9 cellular contexts compared by ENCODE assay signal in the genomic region with DNA sequence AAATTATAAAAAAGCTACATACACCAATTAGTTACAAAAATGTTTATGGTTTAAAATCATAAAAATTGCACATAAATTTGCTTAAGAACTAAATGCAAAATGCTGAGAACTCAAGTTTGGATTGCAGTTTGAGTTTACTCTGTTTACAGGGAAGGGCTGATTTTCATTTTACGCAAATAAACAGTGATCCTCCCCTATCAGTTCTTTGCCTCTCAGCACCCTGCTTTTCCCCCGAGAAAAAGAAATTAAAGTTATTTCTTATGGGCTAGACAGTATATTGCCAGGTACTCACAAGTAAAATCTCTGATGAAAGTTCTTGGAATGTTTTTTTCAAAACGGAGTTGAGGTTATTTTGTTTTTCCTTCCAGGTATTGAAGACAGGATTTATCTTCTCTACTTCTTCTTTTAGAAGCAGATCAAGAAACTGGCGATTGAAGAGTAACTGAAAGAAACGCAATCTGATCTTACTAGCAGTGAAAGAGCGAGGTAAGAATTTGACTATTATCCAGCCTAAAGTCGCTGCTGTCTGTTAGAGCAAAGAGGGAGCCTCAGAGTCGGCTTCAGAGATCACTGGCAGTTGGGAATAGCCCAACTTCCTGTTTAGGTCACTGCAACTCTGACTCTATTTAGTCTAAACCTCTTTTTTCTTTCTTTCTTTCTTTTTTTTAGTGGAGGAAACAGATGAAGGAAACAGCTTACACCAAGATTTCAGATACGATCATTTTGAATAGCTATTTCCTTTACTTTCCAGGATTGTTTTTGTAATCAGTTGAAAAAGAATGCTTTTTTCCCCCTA. TPM values are rescaled to one million over a fixed set of nuclear protein-coding genes. Genes with fewer than 3 reads are reported as not detected.
DNase-seq lines count a peak whose midpoint lies in the region; ATAC-seq and TF ChIP-seq lines count a peak whose summit lies in the region.
"Had no signal": no experiment of that assay in that cellular context is flagged by ENCODE, and none has a peak within 500 bp of the region (broad histone marks: within the 10 kb centered on the region; RNA-seq: fewer than 3 reads in every experiment).

Gene TFPI, minus strand, starts transcription at position 528 of the 796 bp plus-strand sequence. CDS start 50,667 bp downstream, outside the sequence.

- peaks cover 0 to 25% (median 6%) of the 10 kb centered on the region in 12 donors for H3K4me1 ChIP-seq in heart left ventricle

- peaks cover 13% of the 10 kb centered on the region for H3K4me1 Mint-ChIP-seq in activated T-helper 1 cell treated with anti-CD3 and anti-CD28 coated beads, Interleukin-12 subunit alpha, Interleukin-12 subunit beta, Interleukin-2, Interleukin-4 antibody, amounts not matched to agents 30 ng/mL and 10 ng/mL and 1 ng/mL, durations not matched to agents 14 hours and 24 hours and 36 hours (ENCODE audit: low read depth)

- peak within 1 kb of the TSS; percentile 13 to 64 (median 54) for H3K4me3 ChIP-seq in heart left ventricle

- H3K36me3 Mint-ChIP-seq in activated T-helper 1 cell treated with anti-CD3 and anti-CD28 coated beads, Interleukin-12 subunit alpha, Interleukin-12 subunit beta, Interleukin-2, Interleukin-4 antibody, amounts not matched to agents 30 ng/mL and 10 ng/mL and 1 ng/mL, durations not matched to agents 14 hours and 24 hours and 36 hours (ENCODE audit: low read depth), result no peaks in the 10 kb centered on the region

- peak within 1 kb of the TSS; percentile 58 for H3K4me3 Mint-ChIP-seq in activated T-helper 1 cell treated with anti-CD3 and anti-CD28 coated beads, Interleukin-12 subunit alpha, Interleukin-12 subunit beta, Interleukin-2, Interleukin-4 antibody, amounts not matched to agents 30 ng/mL and 10 ng/mL and 1 ng/mL, durations not matched to agents 14 hours and 24 hours and 36 hours

- H3K27me3 Mint-ChIP-seq in activated T-helper 1 cell treated with anti-CD3 and anti-CD28 coated beads, Interleukin-12 subunit alpha, Interleukin-12 subunit beta, Interleukin-2, Interleukin-4 antibody, amounts not matched to agents 30 ng/mL and 10 ng/mL and 1 ng/mL, durations not matched to agents 14 hours and 24 hours and 36 hours (ENCODE audit: insufficient read depth), result peaks cover 11% of the 10 kb centered on the region

- H3K36me3 ChIP-seq in heart left ventricle, result no peaks in the 10 kb centered on the region

- H3K27me3 ChIP-seq in heart left ventricle, result no peaks in the 10 kb centered on the region

- peak; percentile 37 to 93 (median 84) for ATAC-seq in heart left ventricle
- no peak for ATAC-seq in HG03439 (IDR thresholded peaks at IDR 0.05; ENCODE audit: unreplicated experiment)

- TF ChIP-seq CTCF in heart left ventricle (IDR thresholded peaks at IDR 0.05), result no peak

- DNase-seq in SKM-1 treated with dmso at 0.1 percent for 144 hours (lab: John Stamatoyannopoulos, UW; ENCODE audit: unreplicated experiment) (peak; percentile 23), SKM-1 (lab: John Stamatoyannopoulos, UW; ENCODE audit: unreplicated experiment) (no peak), heart left ventricle (peak in 2 of 5 donors; percentile 26 to 41), pulmonary artery endothelial cell (ENCODE audit: low read depth, low spot score) (peak; percentile 73), NCI-H345 treated with DMSO at 0.1 percent for 48 hours (lab: John Stamatoyannopoulos, UW; ENCODE audit: unreplicated experiment) (no peak), NCI-H128 (lab: John Stamatoyannopoulos, UW; ENCODE audit: unreplicated experiment) (no peak)
- DNase-seq in activated T-helper 1 cell treated with anti-CD3 and anti-CD28 coated beads, Interleukin-12 subunit alpha, Interleukin-12 subunit beta, Interleukin-2, Interleukin-4 antibody, amounts not matched to agents 30 ng/mL and 10 ng/mL and 1 ng/mL, durations not matched to agents 14 hours and 24 hours and 36 hours (ENCODE audit: low spot score), result no peak

- H3K27ac Mint-ChIP-seq in activated T-helper 1 cell treated with anti-CD3 and anti-CD28 coated beads, Interleukin-12 subunit alpha, Interleukin-12 subunit beta, Interleukin-2, Interleukin-4 antibody, amounts not matched to agents 30 ng/mL and 10 ng/mL and 1 ng/mL, durations not matched to agents 14 hours and 24 hours and 36 hours, result no peak within 1 kb of the TSS

- no peaks in the 10 kb centered on the region for H3K9me3 Mint-ChIP-seq in activated T-helper 1 cell treated with anti-CD3 and anti-CD28 coated beads, Interleukin-12 subunit alpha, Interleukin-12 subunit beta, Interleukin-2, Interleukin-4 antibody, amounts not matched to agents 30 ng/mL and 10 ng/mL and 1 ng/mL, durations not matched to agents 14 hours and 24 hours and 36 hours

- H3K27ac ChIP-seq in heart left ventricle, result peak within 1 kb of the TSS; percentile 54 to 83 (median 66)
- H3K27ac ChIP-seq: C4-2B had no signal

- 16 to 23% (median 18%) methylated on average over 9 of the region's 9 CpGs for WGBS in heart left ventricle, 4 donors

- no peak for TF ChIP-seq POLR2A in heart left ventricle (IDR thresholded peaks at IDR 0.05)

- no peaks in the 10 kb centered on the region for H3K9me3 ChIP-seq in heart left ventricle

- intact Hi-C loops in activated T-helper 1 cell treated with anti-CD3 and anti-CD28 coated beads, Interleukin-12 subunit alpha, Interleukin-12 subunit beta, Interleukin-2, Interleukin-4 antibody, amounts not matched to agents 30 ng/mL and 10 ng/mL and 1 ng/mL, durations not matched to agents 14 hours and 24 hours and 36 hours (cut with micrococcal nuclease), result loop anchor here (2.0 kb wide), 1 partner anchor 33 kb away; no protein-coding TSS in a partner anchor
- intact Hi-C loops in heart left ventricle (cut with DNase I), result no loop called here

RNA-seq across cellular contexts. Expression of gene TFPI, which starts in this region (rescaled TPM):
- 0.44 and 0.60 TPM in 2 replicates for total RNA-seq in activated T-helper 1 cell treated with anti-CD3 and anti-CD28 coated beads, Interleukin-12 subunit alpha, Interleukin-12 subunit beta, Interleukin-2, Interleukin-4 antibody, amounts not matched to agents 30 ng/mL and 10 ng/mL and 1 ng/mL, durations not matched to agents 14 hours and 24 hours and 36 hours
- total RNA-seq in heart left ventricle, result 10 to 100 TPM; 18.2 to 63.7 (median 25.0) TPM
- polyA plus RNA-seq in heart left ventricle, result 10 to 100 TPM; 13.5 to 24.6 TPM
- 243 and 305 TPM in 2 replicates for total RNA-seq in pulmonary artery endothelial cell

Comparison
In these comparisons a context has a peak if more than half of its experiments do, and no peak if none do; other contexts are left out.
1. RNA of gene TFPI (total RNA-seq): 243 to 305 TPM in pulmonary artery endothelial cell and 18.2 to 63.7 TPM in heart left ventricle; 0.44 to 0.60 TPM in activated T-helper 1 cell treated with anti-CD3 and anti-CD28 coated beads, Interleukin-12 subunit alpha, Interleukin-12 subunit beta, Interleukin-2, Interleukin-4 antibody, amounts not matched to agents 30 ng/mL and 10 ng/mL and 1 ng/mL, durations not matched to agents 14 hours and 24 hours and 36 hours; every median in the first group is over 10 times any median in the second.
2. DNase-seq: peak in SKM-1 treated with dmso at 0.1 percent for 144 hours (single experiment) and pulmonary artery endothelial cell (single experiment); none in SKM-1 (single experiment), activated T-helper 1 cell treated with anti-CD3 and anti-CD28 coated beads, Interleukin-12 subunit alpha, Interleukin-12 subunit beta, Interleukin-2, Interleukin-4 antibody, amounts not matched to agents 30 ng/mL and 10 ng/mL and 1 ng/mL, durations not matched to agents 14 hours and 24 hours and 36 hours (single experiment), NCI-H345 treated with DMSO at 0.1 percent for 48 hours (single experiment) and NCI-H128 (single experiment).